Comparison of ENCODE assay signal across 13 cellular contexts in genomic region chr2:200352631-200353030, GRCh38. TPM values are rescaled to one million over a fixed set of nuclear protein-coding genes. Genes with fewer than 3 reads are reported as not detected.
DNase-seq lines count a peak whose midpoint lies in the region; ATAC-seq and TF ChIP-seq lines count a peak whose summit lies in the region.
"Had no signal": no experiment of that assay in that cellular context is flagged by ENCODE, and none has a peak within 500 bp of the region (broad histone marks: within the 10 kb centered on the region; RNA-seq: fewer than 3 reads in every experiment).

No MANE protein-coding gene starts in this region.

- H3K27me3 ChIP-seq in foreskin keratinocyte (no peaks in the 10 kb centered on the region), trophoblast cell (ENCODE audit: insufficient read depth, low read length) (no peaks in the 10 kb centered on the region)
- H3K27me3 ChIP-seq: BE2C had no signal

- H4K8ac ChIP-seq in trophoblast cell (ENCODE audit: low read depth, low read length): peak overlapping the region; percentile 24

- DNase-seq in Caki2 (ENCODE audit: low read depth) (peak; percentile 73), RWPE1 (ENCODE audit: low spot score) (peak; percentile 59), foreskin keratinocyte (peak; percentile 74 to 85), trophoblast cell (peak; percentile 78 to 89), NCI-H2196 (lab: John Stamatoyannopoulos, UW; ENCODE audit: unreplicated experiment) (no peak)
- DNase-seq in stimulated activated naive CD8-positive, alpha-beta T cell treated with anti-CD3 and anti-CD28 coated beads, Interleukin-15, amount 100 ng/mL, for 72 hours: no peak
- DNase-seq in activated CD4-positive, alpha-beta T cell treated with anti-CD3 and anti-CD28 coated beads for 36 hours: no peak
- DNase-seq: activated CD4-positive, alpha-beta T cell treated with anti-CD3 and anti-CD28 coated beads for 48 hours; activated naive CD8-positive, alpha-beta T cell treated with anti-CD3 and anti-CD28 coated beads, Interleukin-2, amount 10 ng/mL, durations not matched to agents 7 days and 5 days; BE2C; foreskin melanocyte had no signal

- H3K4me1 ChIP-seq in foreskin keratinocyte (peaks cover 14% of the 10 kb centered on the region), trophoblast cell (ENCODE audit: control insufficient read depth in 1 of 2, insufficient read depth in 2 of 2, low read length in 2 of 2) (peaks cover 28 to 35% of the 10 kb centered on the region in 2 experiments)

- ATAC-seq in foreskin keratinocyte (peak; percentile 84), HG02885 (IDR thresholded peaks at IDR 0.05; ENCODE audit: poor library complexity, unreplicated experiment) (no peak)
- ATAC-seq in stimulated activated naive CD8-positive, alpha-beta T cell treated with anti-CD3 and anti-CD28 coated beads, Interleukin-15, amount 100 ng/mL, for 72 hours: no peak
- no peak for ATAC-seq in activated CD4-positive, alpha-beta T cell treated with anti-CD3 and anti-CD28 coated beads for 36 hours
- ATAC-seq: natural killer cell treated with Interleukin-12 subunit alpha and Interleukin-12 subunit beta and Interleukin-15 and Interleukin-18, amount 100 ng/mL, for 72 hours had no signal

- H3K9me3 Mint-ChIP-seq in stimulated activated naive CD8-positive, alpha-beta T cell treated with anti-CD3 and anti-CD28 coated beads, Interleukin-15, amount 100 ng/mL, for 72 hours: no peaks in the 10 kb centered on the region
- H3K9me3 Mint-ChIP-seq in activated CD4-positive, alpha-beta T cell treated with anti-CD3 and anti-CD28 coated beads for 36 hours (ENCODE audit: low read depth): no peaks in the 10 kb centered on the region
- H3K9me3 Mint-ChIP-seq: activated naive CD8-positive, alpha-beta T cell treated with anti-CD3 and anti-CD28 coated beads, Interleukin-2, amount 10 ng/mL, durations not matched to agents 7 days and 5 days; natural killer cell treated with Interleukin-12 subunit alpha and Interleukin-12 subunit beta and Interleukin-15 and Interleukin-18, amount 100 ng/mL, for 72 hours had no signal

- no peak overlapping the region for H3K4ac ChIP-seq in trophoblast cell (ENCODE audit: low read depth, low read length)

- H3K4me3 ChIP-seq in trophoblast cell (ENCODE audit: low read depth, low read length): no peak overlapping the region

- peaks cover 28% of the 10 kb centered on the region for H3K79me1 ChIP-seq in trophoblast cell (ENCODE audit: low read length)

- H3K27me3 Mint-ChIP-seq in stimulated activated naive CD8-positive, alpha-beta T cell treated with anti-CD3 and anti-CD28 coated beads, Interleukin-15, amount 100 ng/mL, for 72 hours: peaks cover 8% of the 10 kb centered on the region
- peaks cover 2% of the 10 kb centered on the region for H3K27me3 Mint-ChIP-seq in activated CD4-positive, alpha-beta T cell treated with anti-CD3 and anti-CD28 coated beads for 36 hours
- H3K27me3 Mint-ChIP-seq: activated naive CD8-positive, alpha-beta T cell treated with anti-CD3 and anti-CD28 coated beads, Interleukin-2, amount 10 ng/mL, durations not matched to agents 7 days and 5 days had no signal

- H2AK5ac ChIP-seq in trophoblast cell (ENCODE audit: low read length): no peak overlapping the region

- H3K4me2 ChIP-seq in trophoblast cell (ENCODE audit: low read length): peak overlapping the region; percentile 27

- H3K9me3 ChIP-seq in trophoblast cell (ENCODE audit: insufficient read depth, low read depth, low read length): no peaks in the 10 kb centered on the region
- H3K9me3 ChIP-seq: BE2C had no signal

- TF ChIP-seq CTCF in RWPE1 (conservative IDR thresholded peaks at IDR 0.05; ENCODE audit: low read depth) (no peak), foreskin keratinocyte (conservative IDR thresholded peaks at IDR 0.05) (peak; percentile 9)

- H3K27ac Mint-ChIP-seq in stimulated activated naive CD8-positive, alpha-beta T cell treated with anti-CD3 and anti-CD28 coated beads, Interleukin-15, amount 100 ng/mL, for 72 hours: no peak overlapping the region
- no peak overlapping the region for H3K27ac Mint-ChIP-seq in activated CD4-positive, alpha-beta T cell treated with anti-CD3 and anti-CD28 coated beads for 36 hours
- H3K27ac Mint-ChIP-seq: activated naive CD8-positive, alpha-beta T cell treated with anti-CD3 and anti-CD28 coated beads, Interleukin-2, amount 10 ng/mL, durations not matched to agents 7 days and 5 days; natural killer cell treated with Interleukin-12 subunit alpha and Interleukin-12 subunit beta and Interleukin-15 and Interleukin-18, amount 100 ng/mL, for 72 hours had no signal

- H3K23ac ChIP-seq in trophoblast cell (ENCODE audit: low read length): no peak overlapping the region

- H3K4me1 Mint-ChIP-seq in stimulated activated naive CD8-positive, alpha-beta T cell treated with anti-CD3 and anti-CD28 coated beads, Interleukin-15, amount 100 ng/mL, for 72 hours: no peaks in the 10 kb centered on the region
- no peaks in the 10 kb centered on the region for H3K4me1 Mint-ChIP-seq in activated CD4-positive, alpha-beta T cell treated with anti-CD3 and anti-CD28 coated beads for 36 hours

- POLR2A ChIA-PET in RWPE1 (lab: Yijun Ruan, JAX; ENCODE audit: low non-redundant PET): no interaction called here
- POLR2A ChIA-PET in activated CD4-positive, alpha-beta T cell treated with anti-CD3 and anti-CD28 coated beads for 36 hours (lab: Charles Lee): no interaction called here

- H4K91ac ChIP-seq in trophoblast cell (ENCODE audit: low read depth, low read length): peak overlapping the region; percentile 48

- no peak overlapping the region for H3K18ac ChIP-seq in trophoblast cell (ENCODE audit: low read length)

- WGBS in trophoblast cell (ENCODE audit: extremely low coverage, insufficient coverage, insufficient read length): no CpG with 5 or more reads among the region's 1 CpG

- no peak overlapping the region for H3K4me3 Mint-ChIP-seq in stimulated activated naive CD8-positive, alpha-beta T cell treated with anti-CD3 and anti-CD28 coated beads, Interleukin-15, amount 100 ng/mL, for 72 hours
- H3K4me3 Mint-ChIP-seq in activated CD4-positive, alpha-beta T cell treated with anti-CD3 and anti-CD28 coated beads for 36 hours: no peak overlapping the region
- H3K4me3 Mint-ChIP-seq: activated naive CD8-positive, alpha-beta T cell treated with anti-CD3 and anti-CD28 coated beads, Interleukin-2, amount 10 ng/mL, durations not matched to agents 7 days and 5 days; natural killer cell treated with Interleukin-12 subunit alpha and Interleukin-12 subunit beta and Interleukin-15 and Interleukin-18, amount 100 ng/mL, for 72 hours had no signal

- no peak overlapping the region for H3K9ac ChIP-seq in trophoblast cell (ENCODE audit: low read length)

- H3K14ac ChIP-seq in trophoblast cell (ENCODE audit: low read length): no peak overlapping the region

- peak overlapping the region; percentile 85 for H2BK5ac ChIP-seq in trophoblast cell (ENCODE audit: low read depth, low read length, poor library complexity)

- H3K27ac ChIP-seq in RWPE1 (no peak overlapping the region), foreskin keratinocyte (no peak overlapping the region), trophoblast cell (ENCODE audit: low read depth, low read length) (peak overlapping the region; percentile 95)

- H2BK120ac ChIP-seq in trophoblast cell (ENCODE audit: insufficient read depth, low read length, poor library complexity): peak overlapping the region; percentile 65

- H3K36me3 Mint-ChIP-seq in activated CD4-positive, alpha-beta T cell treated with anti-CD3 and anti-CD28 coated beads for 36 hours (ENCODE audit: low read depth): no peaks in the 10 kb centered on the region
- H3K36me3 Mint-ChIP-seq: natural killer cell treated with Interleukin-12 subunit alpha and Interleukin-12 subunit beta and Interleukin-15 and Interleukin-18, amount 100 ng/mL, for 72 hours had no signal

- intact Hi-C loops in activated CD4-positive, alpha-beta T cell treated with anti-CD3 and anti-CD28 coated beads for 36 hours (cut with DNase I, micrococcal nuclease): no loop called here

- in situ Hi-C loops in Caki2 (cut with HindIII; ENCODE audit: low pct_unique_long_range_greater_than_20kb, low sequenced_read_pairs): no loop called here

- no peak overlapping the region for H2BK12ac ChIP-seq in trophoblast cell (ENCODE audit: low read length)

- CTCF ChIA-PET in RWPE1 (lab: Yijun Ruan, JAX): no interaction called here
- CTCF ChIA-PET in activated CD4-positive, alpha-beta T cell treated with anti-CD3 and anti-CD28 coated beads for 36 hours (lab: Charles Lee): interaction anchor here (0.8 kb wide), 1 partner anchor 56 kb away, joined by 3 read pairs; no protein-coding TSS in a partner anchor

- peaks cover 7% of the 10 kb centered on the region for H3K79me2 ChIP-seq in trophoblast cell (ENCODE audit: control insufficient read depth, insufficient read depth, low read length, poor library complexity)

- H4K12ac ChIP-seq in trophoblast cell (ENCODE audit: low read depth, low read length): no peak overlapping the region

- peaks cover 0 to 3% of the 10 kb centered on the region in 2 experiments for H3K36me3 ChIP-seq in trophoblast cell (ENCODE audit: control insufficient read depth in 1 of 2, insufficient read depth in 2 of 2, low read length in 2 of 2)

- no peak overlapping the region for H2AFZ ChIP-seq in trophoblast cell (ENCODE audit: insufficient read depth, low read length, poor library complexity)

RNA-seq across cellular contexts. Expression of gene SPATS2L, which starts 46.1 kb away (rescaled TPM):
- total RNA-seq in Caki2 (2014; rRNA removed; shearing (Covaris generic); ENCODE audit: low replicate concordance): 11.9 and 34.6 TPM in 2 replicates
- total RNA-seq in foreskin keratinocyte: 98.8 and 105 TPM in 2 replicates
- polyA plus RNA-seq in foreskin keratinocyte: 69.0 and 81.8 TPM in 2 replicates
- 338 and 348 TPM in 2 replicates for polyA plus RNA-seq in trophoblast cell (2013)
- total RNA-seq in activated CD4-positive, alpha-beta T cell treated with anti-CD3 and anti-CD28 coated beads for 36 hours: 10 to 100 TPM; 14.7 to 25.8 TPM

Comparison
In these comparisons a context has a peak if more than half of its experiments do, and no peak if none do; other contexts are left out.
1. DNase-seq: peak in Caki2 (single experiment), RWPE1 (single experiment), foreskin keratinocyte (2 of 2) and trophoblast cell (2 of 2); none in NCI-H2196 (single experiment), stimulated activated naive CD8-positive, alpha-beta T cell treated with anti-CD3 and anti-CD28 coated beads, Interleukin-15, amount 100 ng/mL, for 72 hours (0 of 2) and activated CD4-positive, alpha-beta T cell treated with anti-CD3 and anti-CD28 coated beads for 36 hours (single experiment).